In the genomic region with DNA sequence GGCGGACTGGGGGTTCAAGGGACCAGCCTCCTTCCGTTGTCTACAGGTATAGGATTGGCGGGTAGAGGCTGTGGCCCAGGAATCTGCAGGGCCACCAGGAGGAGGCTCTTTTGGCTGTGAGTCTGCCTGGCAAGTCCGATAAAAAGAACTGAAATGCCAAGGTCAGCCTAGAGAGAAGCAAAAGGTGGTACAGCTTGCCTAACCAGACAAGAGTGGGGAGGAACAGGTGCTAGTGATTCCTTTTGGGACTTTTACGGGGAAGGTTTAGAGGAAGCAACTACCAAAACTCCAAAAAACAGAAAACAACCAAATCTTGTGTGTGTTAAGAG, we compare ENCODE assay signal across 1 cellular context.
A peak's percentile ranks its signal among the peaks of the same experiment; 100 is the strongest.
TF ChIP-seq lines count a peak whose summit lies in the region.

No MANE protein-coding gene starts in this region.

TF ChIP-seq in HepG2, 621 proteins besides CTCF, POLR2A, EP300 and RAD21 (continued from another document and continues in another):
- TF ChIP-seq, protein P1, sequence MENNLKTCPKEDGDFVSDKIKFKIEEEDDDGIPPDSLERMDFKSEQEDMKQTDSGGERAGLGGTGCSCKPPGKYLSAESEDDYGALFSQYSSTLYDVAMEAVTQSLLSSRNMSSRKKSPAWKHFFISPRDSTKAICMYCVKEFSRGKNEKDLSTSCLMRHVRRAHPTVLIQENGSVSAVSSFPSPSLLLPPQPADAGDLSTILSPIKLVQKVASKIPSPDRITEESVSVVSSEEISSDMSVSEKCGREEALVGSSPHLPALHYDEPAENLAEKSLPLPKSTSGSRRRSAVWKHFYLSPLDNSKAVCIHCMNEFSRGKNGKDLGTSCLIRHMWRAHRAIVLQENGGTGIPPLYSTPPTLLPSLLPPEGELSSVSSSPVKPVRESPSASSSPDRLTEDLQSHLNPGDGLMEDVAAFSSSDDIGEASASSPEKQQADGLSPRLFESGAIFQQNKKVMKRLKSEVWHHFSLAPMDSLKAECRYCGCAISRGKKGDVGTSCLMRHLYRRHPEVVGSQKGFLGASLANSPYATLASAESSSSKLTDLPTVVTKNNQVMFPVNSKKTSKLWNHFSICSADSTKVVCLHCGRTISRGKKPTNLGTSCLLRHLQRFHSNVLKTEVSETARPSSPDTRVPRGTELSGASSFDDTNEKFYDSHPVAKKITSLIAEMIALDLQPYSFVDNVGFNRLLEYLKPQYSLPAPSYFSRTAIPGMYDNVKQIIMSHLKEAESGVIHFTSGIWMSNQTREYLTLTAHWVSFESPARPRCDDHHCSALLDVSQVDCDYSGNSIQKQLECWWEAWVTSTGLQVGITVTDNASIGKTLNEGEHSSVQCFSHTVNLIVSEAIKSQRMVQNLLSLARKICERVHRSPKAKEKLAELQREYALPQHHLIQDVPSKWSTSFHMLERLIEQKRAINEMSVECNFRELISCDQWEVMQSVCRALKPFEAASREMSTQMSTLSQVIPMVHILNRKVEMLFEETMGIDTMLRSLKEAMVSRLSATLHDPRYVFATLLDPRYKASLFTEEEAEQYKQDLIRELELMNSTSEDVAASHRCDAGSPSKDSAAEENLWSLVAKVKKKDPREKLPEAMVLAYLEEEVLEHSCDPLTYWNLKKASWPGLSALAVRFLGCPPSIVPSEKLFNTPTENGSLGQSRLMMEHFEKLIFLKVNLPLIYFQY (CRISPR knock-in tag; IDR thresholded peaks at IDR 0.05; ENCODE audit: borderline replicate concordance): 0 out of 2 replicates have a peak, but pooled peaks have one; percentile 1
- TF ChIP-seq ZNF274 (CRISPR knock-in tag; IDR thresholded peaks at IDR 0.05): no peak
- no peak for TF ChIP-seq MAFF (IDR thresholded peaks at IDR 0.05; ENCODE audit: low read depth, low read length)
- no peak for TF ChIP-seq NCOR1 (IDR thresholded peaks at IDR 0.05; ENCODE audit: borderline replicate concordance, low read length)
- TF ChIP-seq TARDBP (CRISPR knock-in tag; IDR thresholded peaks at IDR 0.05): no peak
- TF ChIP-seq PITX1 (CRISPR knock-in tag; IDR thresholded peaks at IDR 0.05): no peak; the same call in 1 of the 2 replicates
- no peak for TF ChIP-seq MAZ (IDR thresholded peaks at IDR 0.05; ENCODE audit: borderline replicate concordance, low read depth, low read length)
- TF ChIP-seq MAZ (CRISPR knock-in tag; IDR thresholded peaks at IDR 0.05; ENCODE audit: low read depth): no peak
- TF ChIP-seq ZNF251 (CRISPR knock-in tag; IDR thresholded peaks at IDR 0.05): no peak
- no peak for TF ChIP-seq ZNF484 (CRISPR knock-in tag; IDR thresholded peaks at IDR 0.05; ENCODE audit: borderline replicate concordance, low read depth)
- TF ChIP-seq, protein P2, sequence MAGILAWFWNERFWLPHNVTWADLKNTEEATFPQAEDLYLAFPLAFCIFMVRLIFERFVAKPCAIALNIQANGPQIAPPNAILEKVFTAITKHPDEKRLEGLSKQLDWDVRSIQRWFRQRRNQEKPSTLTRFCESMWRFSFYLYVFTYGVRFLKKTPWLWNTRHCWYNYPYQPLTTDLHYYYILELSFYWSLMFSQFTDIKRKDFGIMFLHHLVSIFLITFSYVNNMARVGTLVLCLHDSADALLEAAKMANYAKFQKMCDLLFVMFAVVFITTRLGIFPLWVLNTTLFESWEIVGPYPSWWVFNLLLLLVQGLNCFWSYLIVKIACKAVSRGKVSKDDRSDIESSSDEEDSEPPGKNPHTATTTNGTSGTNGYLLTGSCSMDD (CRISPR knock-in tag; IDR thresholded peaks at IDR 0.05): no peak
- no peak for TF ChIP-seq ZNF256 (CRISPR knock-in tag; conservative IDR thresholded peaks at IDR 0.05)
- TF ChIP-seq, protein P3, sequence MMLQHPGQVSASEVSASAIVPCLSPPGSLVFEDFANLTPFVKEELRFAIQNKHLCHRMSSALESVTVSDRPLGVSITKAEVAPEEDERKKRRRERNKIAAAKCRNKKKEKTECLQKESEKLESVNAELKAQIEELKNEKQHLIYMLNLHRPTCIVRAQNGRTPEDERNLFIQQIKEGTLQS (CRISPR knock-in tag; IDR thresholded peaks at IDR 0.05): no peak
- TF ChIP-seq HMG20A (CRISPR knock-in tag; IDR thresholded peaks at IDR 0.05; ENCODE audit: borderline replicate concordance): 0 out of 2 replicates have a peak, but pooled peaks have one; percentile 5
- no peak for TF ChIP-seq ZNF557 (CRISPR knock-in tag; IDR thresholded peaks at IDR 0.05)
- TF ChIP-seq, protein P4, sequence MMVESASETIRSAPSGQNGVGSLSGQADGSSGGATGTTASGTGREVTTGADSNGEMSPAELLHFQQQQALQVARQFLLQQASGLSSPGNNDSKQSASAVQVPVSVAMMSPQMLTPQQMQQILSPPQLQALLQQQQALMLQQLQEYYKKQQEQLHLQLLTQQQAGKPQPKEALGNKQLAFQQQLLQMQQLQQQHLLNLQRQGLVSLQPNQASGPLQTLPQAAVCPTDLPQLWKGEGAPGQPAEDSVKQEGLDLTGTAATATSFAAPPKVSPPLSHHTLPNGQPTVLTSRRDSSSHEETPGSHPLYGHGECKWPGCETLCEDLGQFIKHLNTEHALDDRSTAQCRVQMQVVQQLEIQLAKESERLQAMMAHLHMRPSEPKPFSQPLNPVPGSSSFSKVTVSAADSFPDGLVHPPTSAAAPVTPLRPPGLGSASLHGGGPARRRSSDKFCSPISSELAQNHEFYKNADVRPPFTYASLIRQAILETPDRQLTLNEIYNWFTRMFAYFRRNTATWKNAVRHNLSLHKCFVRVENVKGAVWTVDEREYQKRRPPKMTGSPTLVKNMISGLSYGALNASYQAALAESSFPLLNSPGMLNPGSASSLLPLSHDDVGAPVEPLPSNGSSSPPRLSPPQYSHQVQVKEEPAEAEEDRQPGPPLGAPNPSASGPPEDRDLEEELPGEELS (CRISPR knock-in tag; IDR thresholded peaks at IDR 0.05): no peak
- no peak for TF ChIP-seq MED13 (CRISPR knock-in tag; IDR thresholded peaks at IDR 0.05)
- TF ChIP-seq SP4 (CRISPR knock-in tag; IDR thresholded peaks at IDR 0.05): no peak
- peak; percentile 21; the same call in 1 of the 2 replicates for TF ChIP-seq ZNF501 (CRISPR knock-in tag; IDR thresholded peaks at IDR 0.05)
- TF ChIP-seq, protein P5, sequence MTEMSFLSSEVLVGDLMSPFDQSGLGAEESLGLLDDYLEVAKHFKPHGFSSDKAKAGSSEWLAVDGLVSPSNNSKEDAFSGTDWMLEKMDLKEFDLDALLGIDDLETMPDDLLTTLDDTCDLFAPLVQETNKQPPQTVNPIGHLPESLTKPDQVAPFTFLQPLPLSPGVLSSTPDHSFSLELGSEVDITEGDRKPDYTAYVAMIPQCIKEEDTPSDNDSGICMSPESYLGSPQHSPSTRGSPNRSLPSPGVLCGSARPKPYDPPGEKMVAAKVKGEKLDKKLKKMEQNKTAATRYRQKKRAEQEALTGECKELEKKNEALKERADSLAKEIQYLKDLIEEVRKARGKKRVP (CRISPR knock-in tag; IDR thresholded peaks at IDR 0.05): no peak
- TF ChIP-seq HES4 (CRISPR knock-in tag; IDR thresholded peaks at IDR 0.05; ENCODE audit: borderline replicate concordance): no peak
- no peak for TF ChIP-seq NFE2 (CRISPR knock-in tag; IDR thresholded peaks at IDR 0.05)
- TF ChIP-seq, protein P6, sequence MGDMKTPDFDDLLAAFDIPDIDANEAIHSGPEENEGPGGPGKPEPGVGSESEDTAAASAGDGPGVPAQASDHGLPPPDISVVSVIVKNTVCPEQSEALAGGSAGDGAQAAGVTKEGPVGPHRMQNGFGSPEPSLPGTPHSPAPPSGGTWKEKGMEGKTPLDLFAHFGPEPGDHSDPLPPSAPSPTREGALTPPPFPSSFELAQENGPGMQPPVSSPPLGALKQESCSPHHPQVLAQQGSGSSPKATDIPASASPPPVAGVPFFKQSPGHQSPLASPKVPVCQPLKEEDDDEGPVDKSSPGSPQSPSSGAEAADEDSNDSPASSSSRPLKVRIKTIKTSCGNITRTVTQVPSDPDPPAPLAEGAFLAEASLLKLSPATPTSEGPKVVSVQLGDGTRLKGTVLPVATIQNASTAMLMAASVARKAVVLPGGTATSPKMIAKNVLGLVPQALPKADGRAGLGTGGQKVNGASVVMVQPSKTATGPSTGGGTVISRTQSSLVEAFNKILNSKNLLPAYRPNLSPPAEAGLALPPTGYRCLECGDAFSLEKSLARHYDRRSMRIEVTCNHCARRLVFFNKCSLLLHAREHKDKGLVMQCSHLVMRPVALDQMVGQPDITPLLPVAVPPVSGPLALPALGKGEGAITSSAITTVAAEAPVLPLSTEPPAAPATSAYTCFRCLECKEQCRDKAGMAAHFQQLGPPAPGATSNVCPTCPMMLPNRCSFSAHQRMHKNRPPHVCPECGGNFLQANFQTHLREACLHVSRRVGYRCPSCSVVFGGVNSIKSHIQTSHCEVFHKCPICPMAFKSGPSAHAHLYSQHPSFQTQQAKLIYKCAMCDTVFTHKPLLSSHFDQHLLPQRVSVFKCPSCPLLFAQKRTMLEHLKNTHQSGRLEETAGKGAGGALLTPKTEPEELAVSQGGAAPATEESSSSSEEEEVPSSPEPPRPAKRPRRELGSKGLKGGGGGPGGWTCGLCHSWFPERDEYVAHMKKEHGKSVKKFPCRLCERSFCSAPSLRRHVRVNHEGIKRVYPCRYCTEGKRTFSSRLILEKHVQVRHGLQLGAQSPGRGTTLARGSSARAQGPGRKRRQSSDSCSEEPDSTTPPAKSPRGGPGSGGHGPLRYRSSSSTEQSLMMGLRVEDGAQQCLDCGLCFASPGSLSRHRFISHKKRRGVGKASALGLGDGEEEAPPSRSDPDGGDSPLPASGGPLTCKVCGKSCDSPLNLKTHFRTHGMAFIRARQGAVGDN (CRISPR knock-in tag; IDR thresholded peaks at IDR 0.05): peak; percentile 80
- TF ChIP-seq ZFP41 (CRISPR knock-in tag; IDR thresholded peaks at IDR 0.05; ENCODE audit: borderline replicate concordance): no peak
- TF ChIP-seq ZNF878 (CRISPR knock-in tag; IDR thresholded peaks at IDR 0.05): no peak
- TF ChIP-seq ZNF841 (CRISPR knock-in tag; IDR thresholded peaks at IDR 0.05; ENCODE audit: borderline replicate concordance): no peak
- TF ChIP-seq ZNF672 (CRISPR knock-in tag; IDR thresholded peaks at IDR 0.05): no peak
- TF ChIP-seq, protein P7, sequence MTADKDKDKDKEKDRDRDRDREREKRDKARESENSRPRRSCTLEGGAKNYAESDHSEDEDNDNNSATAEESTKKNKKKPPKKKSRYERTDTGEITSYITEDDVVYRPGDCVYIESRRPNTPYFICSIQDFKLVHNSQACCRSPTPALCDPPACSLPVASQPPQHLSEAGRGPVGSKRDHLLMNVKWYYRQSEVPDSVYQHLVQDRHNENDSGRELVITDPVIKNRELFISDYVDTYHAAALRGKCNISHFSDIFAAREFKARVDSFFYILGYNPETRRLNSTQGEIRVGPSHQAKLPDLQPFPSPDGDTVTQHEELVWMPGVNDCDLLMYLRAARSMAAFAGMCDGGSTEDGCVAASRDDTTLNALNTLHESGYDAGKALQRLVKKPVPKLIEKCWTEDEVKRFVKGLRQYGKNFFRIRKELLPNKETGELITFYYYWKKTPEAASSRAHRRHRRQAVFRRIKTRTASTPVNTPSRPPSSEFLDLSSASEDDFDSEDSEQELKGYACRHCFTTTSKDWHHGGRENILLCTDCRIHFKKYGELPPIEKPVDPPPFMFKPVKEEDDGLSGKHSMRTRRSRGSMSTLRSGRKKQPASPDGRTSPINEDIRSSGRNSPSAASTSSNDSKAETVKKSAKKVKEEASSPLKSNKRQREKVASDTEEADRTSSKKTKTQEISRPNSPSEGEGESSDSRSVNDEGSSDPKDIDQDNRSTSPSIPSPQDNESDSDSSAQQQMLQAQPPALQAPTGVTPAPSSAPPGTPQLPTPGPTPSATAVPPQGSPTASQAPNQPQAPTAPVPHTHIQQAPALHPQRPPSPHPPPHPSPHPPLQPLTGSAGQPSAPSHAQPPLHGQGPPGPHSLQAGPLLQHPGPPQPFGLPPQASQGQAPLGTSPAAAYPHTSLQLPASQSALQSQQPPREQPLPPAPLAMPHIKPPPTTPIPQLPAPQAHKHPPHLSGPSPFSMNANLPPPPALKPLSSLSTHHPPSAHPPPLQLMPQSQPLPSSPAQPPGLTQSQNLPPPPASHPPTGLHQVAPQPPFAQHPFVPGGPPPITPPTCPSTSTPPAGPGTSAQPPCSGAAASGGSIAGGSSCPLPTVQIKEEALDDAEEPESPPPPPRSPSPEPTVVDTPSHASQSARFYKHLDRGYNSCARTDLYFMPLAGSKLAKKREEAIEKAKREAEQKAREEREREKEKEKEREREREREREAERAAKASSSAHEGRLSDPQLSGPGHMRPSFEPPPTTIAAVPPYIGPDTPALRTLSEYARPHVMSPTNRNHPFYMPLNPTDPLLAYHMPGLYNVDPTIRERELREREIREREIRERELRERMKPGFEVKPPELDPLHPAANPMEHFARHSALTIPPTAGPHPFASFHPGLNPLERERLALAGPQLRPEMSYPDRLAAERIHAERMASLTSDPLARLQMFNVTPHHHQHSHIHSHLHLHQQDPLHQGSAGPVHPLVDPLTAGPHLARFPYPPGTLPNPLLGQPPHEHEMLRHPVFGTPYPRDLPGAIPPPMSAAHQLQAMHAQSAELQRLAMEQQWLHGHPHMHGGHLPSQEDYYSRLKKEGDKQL (CRISPR knock-in tag; IDR thresholded peaks at IDR 0.05; ENCODE audit: low read depth): no peak
- TF ChIP-seq TBP (CRISPR knock-in tag; IDR thresholded peaks at IDR 0.05): no peak
- no peak for TF ChIP-seq ZNF660 (CRISPR knock-in tag; IDR thresholded peaks at IDR 0.05; ENCODE audit: borderline replicate concordance, low read depth)
- TF ChIP-seq GATAD2A (CRISPR knock-in tag; IDR thresholded peaks at IDR 0.05): 0 out of 2 replicates have a peak, but pooled peaks have one; percentile 5
- TF ChIP-seq ZNF761 (CRISPR knock-in tag; conservative IDR thresholded peaks at IDR 0.05): 0 out of 2 replicates have a peak, but pooled peaks have one; percentile 20
- no peak for TF ChIP-seq SMAD3 (CRISPR knock-in tag; IDR thresholded peaks at IDR 0.05)
- TF ChIP-seq ZNF205 (CRISPR knock-in tag; IDR thresholded peaks at IDR 0.05): no peak
- no peak for TF ChIP-seq NFIB (CRISPR knock-in tag; IDR thresholded peaks at IDR 0.05; ENCODE audit: borderline replicate concordance)
- TF ChIP-seq ZNF17 (CRISPR knock-in tag; IDR thresholded peaks at IDR 0.05): no peak
- TF ChIP-seq ZNF44 (CRISPR knock-in tag; IDR thresholded peaks at IDR 0.05): no peak
- TF ChIP-seq DNMT1 (CRISPR knock-in tag; IDR thresholded peaks at IDR 0.05): no peak
- no peak for TF ChIP-seq CHD2 (IDR thresholded peaks at IDR 0.05; ENCODE audit: low read depth, low read length)
- no peak for TF ChIP-seq TAF15 (IDR thresholded peaks at IDR 0.05; ENCODE audit: low read depth, low read length, poor library complexity, severe bottlenecking)
- 0 out of 2 replicates have a peak, but pooled peaks have one; percentile 2 for TF ChIP-seq KDM3A (CRISPR knock-in tag; IDR thresholded peaks at IDR 0.05; ENCODE audit: low read depth)
- peak in 1 of 2 experiments; percentile 4; a peak in 1 of 4 replicates for TF ChIP-seq KLF16 (CRISPR knock-in tag; IDR thresholded peaks at IDR 0.05)
